Comparison of ENCODE assay signal across 8 cellular contexts in genomic region chr19:56637976-56638555, GRCh38. TPM values are rescaled to one million over a fixed set of nuclear protein-coding genes. Genes with fewer than 3 reads are reported as not detected.
DNase-seq lines count a peak whose midpoint lies in the region; ATAC-seq and TF ChIP-seq lines count a peak whose summit lies in the region.

No MANE protein-coding gene starts in this region.

- ATAC-seq in RWPE2 (ENCODE audit: low read depth) (peak; percentile 65), lower lobe of right lung (peak; percentile 50 to 65), GM19035 (IDR thresholded peaks at IDR 0.05; ENCODE audit: unreplicated experiment) (no peak), gastroesophageal sphincter (no peak), GM21528 (IDR thresholded peaks at IDR 0.05; ENCODE audit: low FRiP score, unreplicated experiment) (no peak)

- peaks cover 2% of the 10 kb centered on the region for H3K9me3 ChIP-seq in RWPE2 (ENCODE audit: severe bottlenecking)
- H3K9me3 ChIP-seq in lower lobe of right lung = peaks cover 49% of the 10 kb centered on the region
- peaks cover 9 to 92% (median 75%) of the 10 kb centered on the region in 4 donors for H3K9me3 ChIP-seq in stomach
- H3K9me3 ChIP-seq in gastroesophageal sphincter = peaks cover 0 to 42% (median 0%) of the 10 kb centered on the region in 3 donors

- 11 to 17% (median 14%) methylated on average over 18 to 21 of the region's 21 CpGs for WGBS in stomach, 5 donors
- 0 to 16% methylated on average over 1 to 5 of the region's 21 CpGs for WGBS in gastroesophageal sphincter (ENCODE audit: low coverage in 1 of 2), 2 donors

- H3K4me3 ChIP-seq in RWPE2 (ENCODE audit: severe bottlenecking) (no peak overlapping the region), lower lobe of right lung (no peak overlapping the region), stomach (no peak overlapping the region), gastroesophageal sphincter (no peak overlapping the region)

- TF ChIP-seq POLR2A in stomach (IDR thresholded peaks at IDR 0.05) (no peak), gastroesophageal sphincter (IDR thresholded peaks at IDR 0.05) (no peak)

- TF ChIP-seq EP300 in stomach (IDR thresholded peaks at IDR 0.05) (no peak), gastroesophageal sphincter (IDR thresholded peaks at IDR 0.05) (no peak)

- no peaks in the 10 kb centered on the region for H3K4me1 ChIP-seq in RWPE2 (ENCODE audit: insufficient read depth, poor library complexity, severe bottlenecking)
- no peaks in the 10 kb centered on the region for H3K4me1 ChIP-seq in lower lobe of right lung
- no peaks in the 10 kb centered on the region for H3K4me1 ChIP-seq in stomach
- no peaks in the 10 kb centered on the region for H3K4me1 ChIP-seq in gastroesophageal sphincter

- H3K27me3 ChIP-seq in RWPE2 (ENCODE audit: insufficient read depth, poor library complexity, severe bottlenecking) (no peaks in the 10 kb centered on the region), lower lobe of right lung (ENCODE audit: low read depth) (peaks cover 6% of the 10 kb centered on the region), stomach (peaks cover 0 to 15% (median 5%) of the 10 kb centered on the region in 3 donors), gastroesophageal sphincter (peaks cover 7% of the 10 kb centered on the region)

- intact Hi-C loops in lower lobe of right lung (cut with DNase I) = no loop called here
- intact Hi-C loops in stomach (cut with DNase I; ENCODE audit: low total_unique reads) = no loop called here

- DNase-seq in HCEC 1CT = peak; percentile 11
- DNase-seq in RWPE2 (ENCODE audit: low spot score) = no peak
- peak; percentile 79 for DNase-seq in ecto neural progenitor cell (ENCODE audit: low spot score)
- DNase-seq in lower lobe of right lung = no peak
- peak; percentile 28 for DNase-seq in stomach

- H3K36me3 ChIP-seq in RWPE2 (ENCODE audit: low read depth) (no peaks in the 10 kb centered on the region), lower lobe of right lung (no peaks in the 10 kb centered on the region), stomach (peaks cover 0 to 13% (median 0%) of the 10 kb centered on the region in 4 donors), gastroesophageal sphincter (peaks cover 0 to 10% of the 10 kb centered on the region in 2 donors)

- TF ChIP-seq CTCF in RWPE2 (IDR thresholded peaks at IDR 0.05; ENCODE audit: poor library complexity, severe bottlenecking) (no peak), lower lobe of right lung (IDR thresholded peaks at IDR 0.05) (no peak), stomach (IDR thresholded peaks at IDR 0.05) (no peak), gastroesophageal sphincter (IDR thresholded peaks at IDR 0.05) (no peak)

- H3K27ac ChIP-seq in RWPE2 (ENCODE audit: poor library complexity, severe bottlenecking) (no peak overlapping the region), lower lobe of right lung (no peak overlapping the region), stomach (no peak overlapping the region), gastroesophageal sphincter (no peak overlapping the region)

RNA-seq across cellular contexts. Expression of gene SMIM17, which starts 4.9 kb away (rescaled TPM):
- total RNA-seq in lower lobe of right lung = not detected
- total RNA-seq in stomach = 1 to 10 TPM in 1 of 5 donors, not detected in 4; 1.1 TPM
- polyA plus RNA-seq in stomach = under 1 TPM in 1 of 3 donors, not detected in 2; 0.13 TPM
- 1 to 10 TPM in 2 of 4 donors, not detected in 2; 1.1 to 1.4 TPM for total RNA-seq in gastroesophageal sphincter

RNA-seq across cellular contexts. Expression of gene ZNF835, which starts 33.5 kb away (rescaled TPM):
- total RNA-seq in lower lobe of right lung (3.0 TPM), stomach (under 1 TPM in 2 of 5 donors, not detected in 3; 0.89 to 0.92 TPM), gastroesophageal sphincter (10 to 100 TPM in 1 of 4 donors, 1 to 10 TPM in 3; 4.8 to 11.4 (median 6.1) TPM)
- polyA plus RNA-seq in stomach = under 1 TPM; 0.31 to 0.48 (median 0.31) TPM

RNA-seq across cellular contexts. Expression of gene ZNF71, which starts 43.0 kb away (rescaled TPM):
- total RNA-seq in lower lobe of right lung = 5.8 TPM
- 10 to 100 TPM in 2 of 5 donors, 1 to 10 TPM in 2, not detected in 1; 6.6 to 18.2 (median 11.0) TPM for total RNA-seq in stomach
- polyA plus RNA-seq in stomach = 1 to 10 TPM; 2.1 to 3.1 (median 2.8) TPM
- 10 to 100 TPM; 11.3 to 29.9 (median 17.8) TPM for total RNA-seq in gastroesophageal sphincter

Comparison
In these comparisons a context has a peak if more than half of its experiments do, and no peak if none do; other contexts are left out.
1. DNase-seq: peak in HCEC 1CT (single experiment), ecto neural progenitor cell (single experiment) and stomach (single experiment); none in RWPE2 (single experiment) and lower lobe of right lung (single experiment).
2. ATAC-seq: peak in RWPE2 (single experiment) and lower lobe of right lung (2 of 2); none in GM19035 (single experiment), gastroesophageal sphincter (single experiment) and GM21528 (single experiment).